ENCODE assay signal across 10 cellular contexts in the genomic region with DNA sequence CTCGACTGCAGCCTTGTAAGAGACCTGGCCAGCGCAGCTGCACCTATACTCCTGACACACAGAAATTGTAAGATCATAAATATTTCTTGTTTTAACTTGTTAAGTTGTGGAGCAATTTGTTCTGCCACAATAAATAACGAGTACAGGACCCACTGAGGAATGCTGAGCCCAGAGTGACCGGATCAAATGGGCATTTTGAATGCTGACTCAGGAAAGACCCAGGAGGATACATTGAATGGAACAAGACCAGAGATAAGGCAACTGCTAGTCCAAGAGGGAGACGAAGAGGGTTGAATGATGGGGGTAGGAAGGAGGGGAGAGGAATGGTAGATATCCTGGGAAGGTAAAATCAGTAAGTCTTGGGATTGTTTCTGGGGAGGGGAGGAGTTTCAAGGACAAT. TPM values are rescaled to one million over a fixed set of nuclear protein-coding genes. Genes with fewer than 3 reads are reported as not detected.
"Had no signal": no experiment of that assay in that cellular context is flagged by ENCODE, and none has a peak within 500 bp of the region (broad histone marks: within the 10 kb centered on the region; RNA-seq: fewer than 3 reads in every experiment).

No MANE protein-coding gene starts in this region.

- ATAC-seq: HCT116 had no signal

- H3K4me2 ChIP-seq: KMS-11 had no signal

- H3K36me3 ChIP-seq: HAP-1 had no signal

- H3K9me3 ChIP-seq: HAP-1 had no signal

- H3K9me3 Mint-ChIP-seq: HFFc6 had no signal

- H3K4me3 ChIP-seq: GM23248, HAP-1 had no signal

- H3K4me1 ChIP-seq: HAP-1 had no signal

- H3K4me3 Mint-ChIP-seq: HFFc6 had no signal

- H3K27ac Mint-ChIP-seq: HFFc6 had no signal

- H3K9ac ChIP-seq: GM23248, KMS-11 had no signal

- H3K27ac ChIP-seq: GM23248, HL-60, KMS-11 had no signal

- H2AFZ ChIP-seq: GM23248 had no signal

- DNase-seq: GM23248, H7, HFFc6, IMR-90, Karpas-422, KBM-7 had no signal

RNA-seq across cellular contexts. Expression of a gene that starts 8.9 kb away (rescaled TPM):
- total RNA-seq: GM23248 had no signal
- polyA plus RNA-seq: GM23248 had no signal
